2 cellular contexts compared by ENCODE assay signal in genomic region chr9:68513385-68513784, GRCh38.
TF ChIP-seq lines count a peak whose summit lies in the region.

No MANE protein-coding gene starts in this region.

TF ChIP-seq in liver, 16 proteins besides CTCF, POLR2A, EP300 and RAD21:
- TF ChIP-seq NR2F2 (IDR thresholded peaks at IDR 0.05) (peak; percentile 60), FOXA2 (IDR thresholded peaks at IDR 0.05) (no peak)

TF ChIP-seq in HepG2, 621 proteins besides CTCF, POLR2A, EP300 and RAD21:
- TF ChIP-seq ZNF263 (CRISPR knock-in tag; IDR thresholded peaks at IDR 0.05) (no peak), MAFG (CRISPR knock-in tag; IDR thresholded peaks at IDR 0.05) (no peak), ZNF34 (CRISPR knock-in tag; IDR thresholded peaks at IDR 0.05; ENCODE audit: borderline replicate concordance) (no peak), DZIP1 (CRISPR knock-in tag; IDR thresholded peaks at IDR 0.05) (no peak), ZNF703 (CRISPR knock-in tag; IDR thresholded peaks at IDR 0.05; ENCODE audit: borderline replicate concordance) (no peak), MLLT10 (CRISPR knock-in tag; IDR thresholded peaks at IDR 0.05) (no peak), ZIK1 (CRISPR knock-in tag; IDR thresholded peaks at IDR 0.05; ENCODE audit: borderline replicate concordance, low read depth) (no peak), BCL6 (CRISPR knock-in tag; IDR thresholded peaks at IDR 0.05) (no peak), HIC2 (CRISPR knock-in tag; IDR thresholded peaks at IDR 0.05; ENCODE audit: low read depth) (no peak), HMGA1 (CRISPR knock-in tag; conservative IDR thresholded peaks at IDR 0.05) (no peak), ZNF460 (CRISPR knock-in tag; IDR thresholded peaks at IDR 0.05; ENCODE audit: borderline replicate concordance) (no peak), KLF16 (CRISPR knock-in tag; IDR thresholded peaks at IDR 0.05) (no peak), PRDM4 (CRISPR knock-in tag; IDR thresholded peaks at IDR 0.05; ENCODE audit: borderline replicate concordance) (no peak), ZNF678 (CRISPR knock-in tag; IDR thresholded peaks at IDR 0.05) (no peak), SKI (IDR thresholded peaks at IDR 0.05; ENCODE audit: partially characterized antibody) (no peak)
